ENCODE assay signal across 11 cellular contexts in genomic region chr6:111590209-111590955, GRCh38. TPM values are rescaled to one million over a fixed set of nuclear protein-coding genes. Genes with fewer than 3 reads are reported as not detected.
DNase-seq lines count a peak whose midpoint lies in the region; ATAC-seq and TF ChIP-seq lines count a peak whose summit lies in the region.
"Had no signal": no experiment of that assay in that cellular context is flagged by ENCODE, and none has a peak within 500 bp of the region (broad histone marks: within the 10 kb centered on the region; RNA-seq: fewer than 3 reads in every experiment).

No MANE protein-coding gene starts in this region.

- H3K36me3 ChIP-seq in tibial artery: no peaks in the 10 kb centered on the region

- peak overlapping the region; percentile 84 to 85 for H3K27ac ChIP-seq in tibial artery

- intact Hi-C loops in tibial artery (cut with DNase I; ENCODE audit: low total_unique reads): no loop called here

- no peaks in the 10 kb centered on the region for H3K27me3 ChIP-seq in tibial artery

- H3K36me3 Mint-ChIP-seq in HFFc6 (ENCODE audit: low read depth) (peaks cover 37% of the 10 kb centered on the region), mesothelial cell of epicardium (peaks cover 5% of the 10 kb centered on the region)
- H3K36me3 Mint-ChIP-seq in central memory CD8-positive, alpha-beta T cell (ENCODE audit: insufficient read depth): peaks cover 10% of the 10 kb centered on the region

- H3K9me3 Mint-ChIP-seq in HFFc6 (no peaks in the 10 kb centered on the region), mesothelial cell of epicardium (no peaks in the 10 kb centered on the region)
- no peaks in the 10 kb centered on the region for H3K9me3 Mint-ChIP-seq in central memory CD8-positive, alpha-beta T cell

- H3K27me3 Mint-ChIP-seq in HFFc6 (ENCODE audit: insufficient read depth) (peaks cover 2% of the 10 kb centered on the region), mesothelial cell of epicardium (ENCODE audit: low read depth) (no peaks in the 10 kb centered on the region)
- no peaks in the 10 kb centered on the region for H3K27me3 Mint-ChIP-seq in central memory CD8-positive, alpha-beta T cell

- H3K27ac Mint-ChIP-seq in HFFc6 (peak overlapping the region; percentile 95), mesothelial cell of epicardium (peak overlapping the region; percentile 20)
- peak overlapping the region; percentile 1 for H3K27ac Mint-ChIP-seq in central memory CD8-positive, alpha-beta T cell (ENCODE audit: low read depth)

- TF ChIP-seq CTCF in HFFc6 (IDR thresholded peaks at IDR 0.05): no peak
- TF ChIP-seq CTCF in mesothelial cell of epicardium (IDR thresholded peaks at IDR 0.05; ENCODE audit: unreplicated experiment): no peak
- no peak for TF ChIP-seq CTCF in tibial artery (IDR thresholded peaks at IDR 0.05)

- H3K4me3 Mint-ChIP-seq in HFFc6 (peak overlapping the region; percentile 82), mesothelial cell of epicardium (no peak overlapping the region)
- H3K4me3 Mint-ChIP-seq in central memory CD8-positive, alpha-beta T cell: no peak overlapping the region

- no peak for ATAC-seq in central memory CD8-positive, alpha-beta T cell (replicated peaks; ENCODE audit: extremely low read depth, poor library complexity, severe bottlenecking)
- ATAC-seq in GM18505 (IDR thresholded peaks at IDR 0.05; ENCODE audit: unreplicated experiment): no peak
- no peak for ATAC-seq in GM18519 (IDR thresholded peaks at IDR 0.05; ENCODE audit: low FRiP score, unreplicated experiment)

- no peaks in the 10 kb centered on the region for H3K9me3 ChIP-seq in tibial artery

- no peak overlapping the region for H3K4me3 ChIP-seq in tibial artery

- H3K4me1 ChIP-seq in tibial artery: peaks cover 0 to 89% (median 67%) of the 10 kb centered on the region in 4 donors

- DNase-seq in HFFc6 (no peak), mesothelial cell of epicardium (ENCODE audit: low spot score in 2 of 2, unreplicated experiment in 2 of 2) (no peak), tibial artery (no peak), hepatic stellate cell (ENCODE audit: low spot score) (no peak)
- DNase-seq in central memory CD8-positive, alpha-beta T cell (ENCODE audit: low spot score in 2 of 2): no peak
- DNase-seq in activated effector memory CD4-positive, alpha-beta T cell treated with Interleukin-2 at 50 U/mL for 16 hours: no peak
- DNase-seq: activated T-cell treated with anti-CD3 and anti-CD28 coated beads, Interleukin-2, amount 50 U/mL, for 1 hour; DMS 273 treated with DMSO at 0.1 percent for 48 hours; foreskin melanocyte had no signal

- no peak for TF ChIP-seq POLR2A in GM18505 (IDR thresholded peaks at IDR 0.05; ENCODE audit: borderline replicate concordance, extremely low read depth, insufficient read depth, insufficient read length)

- peaks cover 85% of the 10 kb centered on the region for H3K4me1 Mint-ChIP-seq in HFFc6 (ENCODE audit: low read depth)
- peaks cover 28% of the 10 kb centered on the region for H3K4me1 Mint-ChIP-seq in central memory CD8-positive, alpha-beta T cell
- H3K4me1 Mint-ChIP-seq in mesothelial cell of epicardium: peaks cover 41% of the 10 kb centered on the region

RNA-seq across cellular contexts. Expression of gene TRAF3IP2, which starts 15.3 kb away (rescaled TPM):
- 10 to 100 TPM; 28.9 to 47.0 (median 40.2) TPM for total RNA-seq in HFFc6 (2021; fragmentation: NEBNext Ultra II Directional; extraction: Animal tissue kit (Norgen Biotek cat#: 25700))
- total RNA-seq in mesothelial cell of epicardium: 29.9 to 32.0 TPM (median 30.5 TPM) in 3 replicates

Comparison
In these comparisons a context has a peak if more than half of its experiments do, and no peak if none do; other contexts are left out.
1. H3K27ac Mint-ChIP-seq: peak in every context shown above with its lines; median percentile 95 in HFFc6; 20 in mesothelial cell of epicardium; 1 in central memory CD8-positive, alpha-beta T cell.